Comparison of ENCODE assay signal across 29 cellular contexts in genomic region chrX:114127005-114127404, GRCh38.
"Had no signal": no experiment of that assay in that cellular context is flagged by ENCODE, and none has a peak within 500 bp of the region (broad histone marks: within the 10 kb centered on the region; RNA-seq: fewer than 3 reads in every experiment).

No MANE protein-coding gene starts in this region.

- ATAC-seq: effector memory CD8-positive, alpha-beta T cell; esophagus mucosa; foreskin keratinocyte; gastrocnemius medialis; gastroesophageal sphincter; heart left ventricle; heart right ventricle had no signal

- H3K4me3 Mint-ChIP-seq: dendritic cell treated with granulocyte-macrophage colony-stimulating factor and Interleukin-4, amounts not matched to agents 40 ng/mL and 50 ng/mL, for 4 days; effector memory CD8-positive, alpha-beta T cell had no signal

- H3K27ac Mint-ChIP-seq: dendritic cell treated with granulocyte-macrophage colony-stimulating factor and Interleukin-4, amounts not matched to agents 40 ng/mL and 50 ng/mL, for 4 days; effector memory CD8-positive, alpha-beta T cell; endodermal cell had no signal

- H3K9me3 ChIP-seq: colonic mucosa, esophagus muscularis mucosa, esophagus squamous epithelium, gastrocnemius medialis, gastroesophageal sphincter, heart left ventricle, heart right ventricle had no signal

- H3K36me3 ChIP-seq: colonic mucosa, esophagus muscularis mucosa, esophagus squamous epithelium, gastrocnemius medialis, gastroesophageal sphincter, heart left ventricle, heart right ventricle had no signal

- H3K4me1 ChIP-seq: colonic mucosa, esophagus muscularis mucosa, esophagus squamous epithelium, foreskin keratinocyte, gastrocnemius medialis, gastroesophageal sphincter, heart left ventricle, heart right ventricle had no signal

- H3K27me3 Mint-ChIP-seq: dendritic cell treated with granulocyte-macrophage colony-stimulating factor and Interleukin-4, amounts not matched to agents 40 ng/mL and 50 ng/mL, for 4 days; effector memory CD8-positive, alpha-beta T cell had no signal

- H3K4me3 ChIP-seq: colonic mucosa, coronary artery, dorsolateral prefrontal cortex, esophagus muscularis mucosa, esophagus squamous epithelium, gastrocnemius medialis, gastroesophageal sphincter, heart left ventricle, heart right ventricle had no signal

- FAIRE-seq: colon, endometrium, endothelial cell of umbilical vein, frontal cortex had no signal

- H3K27me3 ChIP-seq: colonic mucosa, esophagus muscularis mucosa, esophagus squamous epithelium, foreskin keratinocyte, gastrocnemius medialis, gastroesophageal sphincter had no signal

- DNase-seq: colonic mucosa; cortex of kidney; dermis blood vessel endothelial cell; dorsolateral prefrontal cortex; effector CD4-positive, alpha-beta T cell; effector CD8-positive, alpha-beta T cell; effector memory CD4-positive, alpha-beta T cell; effector memory CD8-positive, alpha-beta T cell; erythroblast; esophagus squamous epithelium; foreskin fibroblast; foreskin keratinocyte; foreskin melanocyte; gastrocnemius medialis; glutamatergic neuron; head of caudate nucleus; heart right ventricle had no signal

- H3K27ac ChIP-seq: colonic mucosa, coronary artery, dorsolateral prefrontal cortex, epithelial cell of prostate, esophagus muscularis mucosa, esophagus squamous epithelium, foreskin keratinocyte, gastrocnemius medialis, gastroesophageal sphincter, heart left ventricle, heart right ventricle had no signal
